ENCODE assay signal across 8 cellular contexts in the genomic region with DNA sequence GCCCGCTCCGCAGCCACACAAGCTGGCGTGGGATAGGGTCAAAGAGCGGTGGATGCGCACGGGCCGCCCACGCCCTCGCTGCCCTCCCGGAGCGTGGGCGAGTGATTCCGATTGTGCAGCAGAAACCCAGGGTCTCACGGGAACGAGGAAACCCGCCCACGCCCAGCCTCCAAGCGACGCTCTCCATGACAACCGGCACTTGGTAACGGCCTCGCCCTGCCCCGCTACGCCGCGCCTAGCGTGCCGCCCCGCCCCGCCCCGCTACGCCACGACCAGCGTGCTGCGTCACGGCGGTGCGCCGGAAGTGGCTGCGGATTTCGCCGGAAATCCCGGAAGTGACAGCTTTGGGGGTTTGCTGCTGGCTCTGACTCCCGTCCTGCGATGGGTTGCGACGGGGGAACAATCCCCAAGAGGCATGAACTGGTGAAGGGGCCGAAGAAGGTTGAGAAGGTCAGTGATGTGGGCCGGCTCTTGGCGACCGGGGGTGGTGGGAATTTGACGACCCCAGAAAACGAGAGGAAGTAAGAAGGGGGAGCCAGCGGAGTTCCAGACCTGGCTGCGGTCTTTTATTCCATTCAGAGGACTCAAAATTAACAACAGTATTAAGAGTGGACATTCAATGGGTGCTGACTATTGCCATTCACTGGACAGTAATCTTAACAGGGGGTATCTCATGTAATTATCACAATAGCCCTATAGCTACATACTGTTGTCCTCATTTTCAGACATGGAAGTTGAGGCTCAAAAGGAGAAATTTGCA. TPM values are rescaled to one million over a fixed set of nuclear protein-coding genes. Genes with fewer than 3 reads are reported as not detected.
DNase-seq lines count a peak whose midpoint lies in the region; ATAC-seq and TF ChIP-seq lines count a peak whose summit lies in the region.

A gene with protein sequence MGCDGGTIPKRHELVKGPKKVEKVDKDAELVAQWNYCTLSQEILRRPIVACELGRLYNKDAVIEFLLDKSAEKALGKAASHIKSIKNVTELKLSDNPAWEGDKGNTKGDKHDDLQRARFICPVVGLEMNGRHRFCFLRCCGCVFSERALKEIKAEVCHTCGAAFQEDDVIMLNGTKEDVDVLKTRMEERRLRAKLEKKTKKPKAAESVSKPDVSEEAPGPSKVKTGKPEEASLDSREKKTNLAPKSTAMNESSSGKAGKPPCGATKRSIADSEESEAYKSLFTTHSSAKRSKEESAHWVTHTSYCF (plus strand): TSS at position 311 of the 760 bp plus-strand sequence. CDS start 71 bp downstream, at position 382.

- H3K4me1 ChIP-seq in right atrium auricular region (peaks cover 0 to 31% of the 10 kb centered on the region in 2 donors), psoas muscle (peaks cover 14% of the 10 kb centered on the region), urinary bladder (ENCODE audit: insufficient read depth) (peaks cover 2% of the 10 kb centered on the region)

- no peaks in the 10 kb centered on the region for H3K27me3 ChIP-seq in right atrium auricular region
- no peaks in the 10 kb centered on the region for H3K27me3 ChIP-seq in psoas muscle (ENCODE audit: insufficient read depth in 3 of 3, low read length in 2 of 3)

- intact Hi-C loops in psoas muscle (cut with DNase I) = loop anchor here (2.0 to 5.0 kb wide), 3 partner anchors 61 to 78 kb away; a partner anchor contains a TSS

- ATAC-seq in GM18502 (IDR thresholded peaks at IDR 0.05; ENCODE audit: poor library complexity, unreplicated experiment) (peak; percentile 99), HG02938 (IDR thresholded peaks at IDR 0.05; ENCODE audit: unreplicated experiment) (peak; percentile 96), psoas muscle (peak; percentile 100)

- 0 to 1% (median 0%) methylated on average over 51 to 55 of the region's 55 CpGs for WGBS in psoas muscle, 3 donors
- under 1% methylated on average over 55 of the region's 55 CpGs for WGBS in urinary bladder

- H3K4me3 ChIP-seq in right atrium auricular region = peak within 1 kb of the TSS; percentile 86 to 87
- peak within 1 kb of the TSS; percentile 71 for H3K4me3 ChIP-seq in psoas muscle
- peak within 1 kb of the TSS; percentile 74 for H3K4me3 ChIP-seq in urinary bladder (ENCODE audit: low read depth, low read length)

- H3K9me3 ChIP-seq in right atrium auricular region (no peaks in the 10 kb centered on the region), psoas muscle (no peaks in the 10 kb centered on the region)

- TF ChIP-seq CTCF in right atrium auricular region (IDR thresholded peaks at IDR 0.05) (no peak), psoas muscle (IDR thresholded peaks at IDR 0.05) (no peak)

- H3K36me3 ChIP-seq in right atrium auricular region (peaks cover 8% of the 10 kb centered on the region), psoas muscle (ENCODE audit: insufficient read depth in 1 of 2, low read depth in 1 of 2) (peaks cover 0 to 13% of the 10 kb centered on the region in 2 donors), urinary bladder (ENCODE audit: insufficient read depth) (peaks cover 3% of the 10 kb centered on the region)

- H3K27ac ChIP-seq in angular gyrus (ENCODE audit: low read depth, low read length) (peak within 1 kb of the TSS; percentile 88), right atrium auricular region (peak within 1 kb of the TSS; percentile 79 to 89), psoas muscle (peak within 1 kb of the TSS; percentile 82), urinary bladder (ENCODE audit: low read depth) (peak within 1 kb of the TSS; percentile 75)

- DNase-seq in NCI-H1694 treated with DMSO at 0.1 percent for 48 hours (lab: John Stamatoyannopoulos, UW) = peak; percentile 43
- DNase-seq in T-helper 2 cell = peak; percentile 91 to 97 (median 94)
- peak; percentile 95 for DNase-seq in right atrium auricular region (ENCODE audit: low spot score)
- peak; percentile 95 to 97 for DNase-seq in psoas muscle

RNA-seq across cellular contexts. Expression of the gene that starts here (rescaled TPM):
- total RNA-seq in right atrium auricular region = 10 to 100 TPM; 48.6 to 49.4 TPM
- total RNA-seq in psoas muscle = 10 to 100 TPM; 89.0 to 93.0 (median 90.5) TPM
- polyA plus RNA-seq in psoas muscle = 100 to 1,000 TPM in 1 of 3 donors, 10 to 100 TPM in 2; 95.6 to 128 (median 99.9) TPM
- total RNA-seq in urinary bladder = 49.3 TPM
- 115 TPM for polyA plus RNA-seq in urinary bladder

Comparison
In these comparisons a context has a peak if more than half of its experiments do, and no peak if none do; other contexts are left out.
1. Peak in every context shown above with its lines: DNase-seq, ATAC-seq, H3K4me3 ChIP-seq and H3K27ac ChIP-seq.
2. DNase-seq: peak in every context shown above with its lines; median percentile 96 in psoas muscle; 95 in right atrium auricular region; 94 in T-helper 2 cell; 43 in NCI-H1694 treated with DMSO at 0.1 percent for 48 hours.